ENCODE assay signal across 1 cellular context in genomic region chr20:46285072-46285471, GRCh38.
TF ChIP-seq lines count a peak whose summit lies in the region.

No MANE protein-coding gene starts in this region.

TF ChIP-seq in HEK293T, 16 proteins besides CTCF, POLR2A, EP300 and RAD21:
- TF ChIP-seq, protein P1, sequence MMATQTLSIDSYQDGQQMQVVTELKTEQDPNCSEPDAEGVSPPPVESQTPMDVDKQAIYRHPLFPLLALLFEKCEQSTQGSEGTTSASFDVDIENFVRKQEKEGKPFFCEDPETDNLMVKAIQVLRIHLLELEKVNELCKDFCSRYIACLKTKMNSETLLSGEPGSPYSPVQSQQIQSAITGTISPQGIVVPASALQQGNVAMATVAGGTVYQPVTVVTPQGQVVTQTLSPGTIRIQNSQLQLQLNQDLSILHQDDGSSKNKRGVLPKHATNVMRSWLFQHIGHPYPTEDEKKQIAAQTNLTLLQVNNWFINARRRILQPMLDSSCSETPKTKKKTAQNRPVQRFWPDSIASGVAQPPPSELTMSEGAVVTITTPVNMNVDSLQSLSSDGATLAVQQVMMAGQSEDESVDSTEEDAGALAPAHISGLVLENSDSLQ (IDR thresholded peaks at IDR 0.05): no peak
- TF ChIP-seq FOXM1 (IDR thresholded peaks at IDR 0.05; ENCODE audit: borderline replicate concordance) (no peak), NFRKB (IDR thresholded peaks at IDR 0.05) (no peak), L3MBTL2 (conservative IDR thresholded peaks at IDR 0.05) (no peak), HDGF (IDR thresholded peaks at IDR 0.05; ENCODE audit: borderline replicate concordance) (no peak), CTBP1 (IDR thresholded peaks at IDR 0.05; ENCODE audit: borderline replicate concordance) (no peak), ARNT (IDR thresholded peaks at IDR 0.05) (no peak), FOXA1 (IDR thresholded peaks at IDR 0.05) (no peak), ZNF384 (IDR thresholded peaks at IDR 0.05) (no peak), BHLHE40 (IDR thresholded peaks at IDR 0.05; ENCODE audit: borderline replicate concordance) (no peak), ELF4 (IDR thresholded peaks at IDR 0.05) (no peak), SP1 (IDR thresholded peaks at IDR 0.05) (no peak)
